ENCODE assay signal across 16 cellular contexts in the genomic region with DNA sequence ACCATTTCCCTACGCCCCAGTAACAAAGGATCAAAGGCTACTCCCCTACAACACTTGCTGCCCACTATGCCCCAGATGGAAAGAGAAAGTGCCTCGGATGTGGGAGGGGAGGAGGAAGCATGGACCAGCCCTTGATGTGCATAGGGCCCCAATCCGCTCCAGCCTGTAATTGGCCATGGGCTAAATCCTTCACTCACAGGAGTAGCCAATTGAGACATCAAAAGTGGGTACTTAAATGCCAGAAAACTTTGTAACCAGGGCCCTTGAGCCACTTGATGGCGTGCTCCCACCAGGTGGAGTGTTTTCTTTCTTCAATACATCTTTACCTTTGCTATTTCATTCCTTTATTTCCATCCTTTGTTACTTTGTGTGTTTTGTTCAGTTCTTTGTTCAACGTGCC.
DNase-seq lines count a peak whose midpoint lies in the region; ATAC-seq and TF ChIP-seq lines count a peak whose summit lies in the region.
"Had no signal": no experiment of that assay in that cellular context is flagged by ENCODE, and none has a peak within 500 bp of the region (broad histone marks: within the 10 kb centered on the region; RNA-seq: fewer than 3 reads in every experiment).

No MANE protein-coding gene starts in this region.

- H3K4me2 ChIP-seq in DND-41 (ENCODE audit: insufficient read depth, low read length) = no peak overlapping the region
- H3K4me2 ChIP-seq: BLaER1 treated with 17β-estradiol and CSF1 and Interleukin-3, amounts not matched to agents 10 nM and 100 nM had no signal

- no peaks in the 10 kb centered on the region for H3K27me3 ChIP-seq in DND-41 (ENCODE audit: insufficient read depth, low read length, poor library complexity)
- H3K27me3 ChIP-seq: BLaER1 treated with 17β-estradiol and CSF1 and Interleukin-3, amounts not matched to agents 10 nM and 100 nM; colonic mucosa had no signal

- CTCF ChIA-PET in HEK293T (lab: Yijun Ruan, JAX) = interaction anchor here (0.6 kb wide), 1 partner anchor 1184 kb away, joined by 3 read pairs; no protein-coding TSS in a partner anchor

- no peak overlapping the region for H2AFZ ChIP-seq in DND-41 (ENCODE audit: low read depth, low read length)

- POLR2A ChIA-PET in HEK293T (lab: Yijun Ruan, JAX) = no interaction called here

- TF ChIP-seq CTCF in DND-41 (IDR thresholded peaks at IDR 0.05; ENCODE audit: borderline replicate concordance, extremely low read depth, low read length, poor library complexity, severe bottlenecking) = peak; percentile 30
- no peak for TF ChIP-seq CTCF in GM12865 (IDR thresholded peaks at IDR 0.05; ENCODE audit: insufficient read depth, low read depth, low read length, missing control alignments)

- DNase-seq in DND-41 (no peak), GM12865 (ENCODE audit: low read depth) (peak; percentile 30), NAMALWA (ENCODE audit: low spot score) (peak; percentile 10), iPS DF 19.7 (ENCODE audit: low read depth, low spot score) (peak; percentile 52), glomerular visceral epithelial cell (ENCODE audit: extremely low spot score) (no peak), HEK293T (ENCODE audit: extremely low spot score) (no peak)
- DNase-seq: activated B cell treated with CpG ODN at 0.5 μM for 24 hours; activated CD8-positive, alpha-beta memory T cell treated with anti-CD3 and anti-CD28 coated beads, Interleukin-2, amount 50 U/mL, for 48 hours; colonic mucosa; NCI-H187 treated with DMSO at 0.1 percent for 48 hours; NCI-H526 treated with DMSO at 0.1 percent for 48 hours; substantia nigra had no signal

- no peak overlapping the region for H3K27ac ChIP-seq in DND-41 (ENCODE audit: low read length)
- H3K27ac ChIP-seq: BLaER1 treated with 17β-estradiol and CSF1 and Interleukin-3, amounts not matched to agents 10 nM and 100 nM; colonic mucosa; epithelial cell of prostate had no signal

- H3K9me3 ChIP-seq in DND-41 (ENCODE audit: insufficient read depth, low read length, severe bottlenecking) = no peaks in the 10 kb centered on the region
- H3K9me3 ChIP-seq: BLaER1 treated with 17β-estradiol and CSF1 and Interleukin-3, amounts not matched to agents 10 nM and 100 nM; colonic mucosa had no signal

- no peaks in the 10 kb centered on the region for H3K4me1 ChIP-seq in DND-41 (ENCODE audit: insufficient read depth, low read length)
- H3K4me1 ChIP-seq: BLaER1 treated with 17β-estradiol and CSF1 and Interleukin-3, amounts not matched to agents 10 nM and 100 nM; colonic mucosa had no signal

- no peaks in the 10 kb centered on the region for H3K79me2 ChIP-seq in DND-41 (ENCODE audit: insufficient read depth, low read length)

- no peaks in the 10 kb centered on the region for H4K20me1 ChIP-seq in DND-41 (ENCODE audit: insufficient read depth, low read length)
- H4K20me1 ChIP-seq: BLaER1 treated with 17β-estradiol and CSF1 and Interleukin-3, amounts not matched to agents 10 nM and 100 nM had no signal

- H3K36me3 ChIP-seq in DND-41 (ENCODE audit: insufficient read depth, low read length) = no peaks in the 10 kb centered on the region
- H3K36me3 ChIP-seq: BLaER1 treated with 17β-estradiol and CSF1 and Interleukin-3, amounts not matched to agents 10 nM and 100 nM; colonic mucosa had no signal

- H3K4me3 ChIP-seq in DND-41 (ENCODE audit: low read depth in 1 of 2, low read length in 2 of 2) (no peak overlapping the region), GM12865 (ENCODE audit: low read depth, low read length) (no peak overlapping the region)
- H3K4me3 ChIP-seq: BLaER1 treated with 17β-estradiol and CSF1 and Interleukin-3, amounts not matched to agents 10 nM and 100 nM; colonic mucosa had no signal

- no peak for ATAC-seq in DND-41 (ENCODE audit: insufficient read depth, low read depth)
- ATAC-seq in GM18873 (IDR thresholded peaks at IDR 0.05; ENCODE audit: low FRiP score, unreplicated experiment) = no peak
- ATAC-seq: T-cell had no signal

- H3K9ac ChIP-seq in DND-41 (ENCODE audit: low read depth, low read length) = no peak overlapping the region
- H3K9ac ChIP-seq: BLaER1 treated with 17β-estradiol and CSF1 and Interleukin-3, amounts not matched to agents 10 nM and 100 nM had no signal

TF ChIP-seq in HEK293T, 16 proteins besides CTCF, POLR2A, EP300 and RAD21:
- TF ChIP-seq BHLHE40 (IDR thresholded peaks at IDR 0.05; ENCODE audit: borderline replicate concordance) = no peak
- no peak for TF ChIP-seq FOXA1 (IDR thresholded peaks at IDR 0.05)
- no peak for TF ChIP-seq HDGF (IDR thresholded peaks at IDR 0.05; ENCODE audit: borderline replicate concordance)
- no peak for TF ChIP-seq SP1 (IDR thresholded peaks at IDR 0.05)

Comparison
In these comparisons a context has a peak if more than half of its experiments do, and no peak if none do; other contexts are left out.
1. DNase-seq: peak in GM12865 (single experiment), NAMALWA (single experiment) and iPS DF 19.7 (single experiment); none in DND-41 (single experiment), glomerular visceral epithelial cell (single experiment) and HEK293T (single experiment).